In genomic region chr16:62036101-62036806, GRCh38 we compare ENCODE assay signal across 10 cellular contexts. TPM values are rescaled to one million over a fixed set of nuclear protein-coding genes. Genes with fewer than 3 reads are reported as not detected.
DNase-seq lines count a peak whose midpoint lies in the region; ATAC-seq and TF ChIP-seq lines count a peak whose summit lies in the region.
"Had no signal": no experiment of that assay in that cellular context is flagged by ENCODE, and none has a peak within 500 bp of the region (broad histone marks: within the 10 kb centered on the region; RNA-seq: fewer than 3 reads in every experiment).

Gene CDH8, minus strand, starts transcription at chr16:62036438. Its CDS starts 15,035 bp downstream, at chr16:62021403.

- H3K9me3 ChIP-seq in right atrium auricular region, result no peaks in the 10 kb centered on the region
- H3K9me3 ChIP-seq: adrenal gland had no signal

- no peak for ATAC-seq in Right ventricle myocardium superior (ENCODE audit: poor library complexity)
- ATAC-seq in HG02588 (IDR thresholded peaks at IDR 0.05; ENCODE audit: unreplicated experiment), result no peak

- H3K27ac Mint-ChIP-seq in endothelial cell (ENCODE audit: unreplicated experiment) (no peak within 1 kb of the TSS), nephron progenitor cell (no peak within 1 kb of the TSS), HFFc6 (no peak within 1 kb of the TSS)

- no peak within 1 kb of the TSS for H3K27ac ChIP-seq in right atrium auricular region
- H3K27ac ChIP-seq: adrenal gland had no signal

- H3K4me1 Mint-ChIP-seq in endothelial cell (ENCODE audit: unreplicated experiment) (peaks cover 10% of the 10 kb centered on the region), nephron progenitor cell (peaks cover 35% of the 10 kb centered on the region), HFFc6 (ENCODE audit: low read depth) (no peaks in the 10 kb centered on the region)

- H3K9me3 Mint-ChIP-seq in endothelial cell (ENCODE audit: unreplicated experiment) (no peaks in the 10 kb centered on the region), nephron progenitor cell (no peaks in the 10 kb centered on the region), HFFc6 (peaks cover 19% of the 10 kb centered on the region)

- intact Hi-C loops in Right ventricle myocardium superior (cut with DNase I), result no loop called here

- TF ChIP-seq CTCF in right atrium auricular region (IDR thresholded peaks at IDR 0.05) (no peak), endothelial cell (IDR thresholded peaks at IDR 0.05; ENCODE audit: unreplicated experiment) (no peak), nephron progenitor cell (IDR thresholded peaks at IDR 0.05) (no peak), HFFc6 (IDR thresholded peaks at IDR 0.05) (no peak)

- DNase-seq in Right ventricle myocardium superior, result peak; percentile 30
- no peak for DNase-seq in right atrium auricular region (ENCODE audit: low spot score)
- peak; percentile 56 for DNase-seq in endothelial cell (ENCODE audit: low spot score)
- DNase-seq in nephron progenitor cell, result peak; percentile 69
- DNase-seq in HFFc6, result no peak
- DNase-seq in NCI-H1694 (lab: John Stamatoyannopoulos, UW), result no peak
- DNase-seq in activated CD4-positive, alpha-beta T cell treated with anti-CD3 and anti-CD28 coated beads, Interleukin-2, amount 50 U/mL, for 4 hours, result no peak
- DNase-seq: adrenal gland, MV-4-11 had no signal

- H3K27me3 Mint-ChIP-seq in endothelial cell (ENCODE audit: unreplicated experiment) (peaks cover 15% of the 10 kb centered on the region), nephron progenitor cell (ENCODE audit: low read depth, poor library complexity) (peaks cover 82% of the 10 kb centered on the region), HFFc6 (ENCODE audit: insufficient read depth) (no peaks in the 10 kb centered on the region)

- peaks cover 0 to 21% of the 10 kb centered on the region in 2 donors for H3K4me1 ChIP-seq in right atrium auricular region
- H3K4me1 ChIP-seq: adrenal gland had no signal

- H3K4me3 Mint-ChIP-seq in endothelial cell (ENCODE audit: unreplicated experiment), result peak within 1 kb of the TSS; percentile 84
- H3K4me3 Mint-ChIP-seq in nephron progenitor cell, result peak within 1 kb of the TSS; percentile 90
- H3K4me3 Mint-ChIP-seq in HFFc6, result no peak within 1 kb of the TSS

- H3K4me3 ChIP-seq in right atrium auricular region, result peak within 1 kb of the TSS in 1 of 2 donors; percentile 43
- H3K4me3 ChIP-seq: adrenal gland had no signal

- H3K36me3 Mint-ChIP-seq in endothelial cell (ENCODE audit: low read depth, unreplicated experiment) (no peaks in the 10 kb centered on the region), nephron progenitor cell (ENCODE audit: low read depth) (no peaks in the 10 kb centered on the region), HFFc6 (ENCODE audit: low read depth) (peaks cover 7% of the 10 kb centered on the region; the same call in 1 of the 2 replicates)

- H3K27me3 ChIP-seq in right atrium auricular region, result peaks cover 0 to 16% of the 10 kb centered on the region in 2 donors

- H3K36me3 ChIP-seq in right atrium auricular region, result no peaks in the 10 kb centered on the region
- H3K36me3 ChIP-seq: adrenal gland had no signal

RNA-seq across cellular contexts. Expression of gene CDH8, which starts in this region (rescaled TPM):
- total RNA-seq in Right ventricle myocardium superior (0.19 TPM), right atrium auricular region (not detected), endothelial cell (ENCODE audit: unreplicated experiment) (6.4 TPM)
- not detected for total RNA-seq in HFFc6 (2021; fragmentation: NEBNext Ultra II Directional; extraction: Animal tissue kit (Norgen Biotek cat#: 25700))
- total RNA-seq: adrenal gland had no signal

Comparison
In these comparisons a context has a peak if more than half of its experiments do, and no peak if none do; other contexts are left out.
1. Peak in DNase-seq in Right ventricle myocardium superior; RNA of the gene not detected or under 1 TPM.
2. DNase-seq: peak in endothelial cell (single experiment) and nephron progenitor cell (single experiment); none in right atrium auricular region (single experiment), HFFc6 (single experiment), NCI-H1694 (single experiment) and activated CD4-positive, alpha-beta T cell treated with anti-CD3 and anti-CD28 coated beads, Interleukin-2, amount 50 U/mL, for 4 hours (0 of 2).